15 cellular contexts compared by ENCODE assay signal in the genomic region with DNA sequence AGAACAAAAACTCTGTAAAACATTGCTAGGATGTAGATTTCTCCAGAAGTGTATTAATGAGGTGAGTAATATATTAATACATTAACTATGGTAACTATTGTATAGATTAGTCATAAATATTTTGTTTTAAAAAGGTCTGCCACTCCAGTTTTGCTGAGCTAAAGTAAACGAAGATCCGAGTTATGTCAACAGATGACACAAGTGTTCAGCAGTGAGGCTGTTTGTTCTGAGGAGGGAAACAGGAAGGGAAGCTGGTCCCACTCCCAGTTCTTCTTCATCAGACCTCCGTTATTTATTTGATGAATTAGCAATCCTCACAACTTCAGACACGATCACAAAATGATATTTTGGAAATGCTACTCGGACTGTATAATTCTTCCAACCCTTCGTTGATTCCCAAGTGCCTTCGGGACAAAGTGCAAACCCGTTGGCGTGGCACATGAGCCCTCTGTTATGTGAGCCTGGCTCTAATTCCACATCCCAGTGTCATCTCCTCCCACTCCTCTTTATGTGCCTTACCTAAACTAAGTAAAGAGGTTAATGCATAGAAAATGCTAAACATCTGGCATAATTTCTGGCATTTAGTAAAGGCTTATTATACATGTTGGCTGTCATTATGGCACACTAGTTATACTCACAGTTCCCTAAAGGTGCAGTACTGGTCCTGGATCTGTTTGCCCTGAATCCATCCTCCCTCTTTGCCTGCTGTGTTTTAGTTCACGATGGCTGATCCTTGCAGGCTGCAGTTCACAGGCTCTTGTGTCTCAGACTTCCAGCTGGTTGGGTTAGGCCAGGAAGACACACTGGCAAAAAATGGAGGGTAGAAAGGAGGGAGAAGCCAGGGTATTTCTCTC.
DNase-seq lines count a peak whose midpoint lies in the region; ATAC-seq and TF ChIP-seq lines count a peak whose summit lies in the region.
"Had no signal": no experiment of that assay in that cellular context is flagged by ENCODE, and none has a peak within 500 bp of the region (broad histone marks: within the 10 kb centered on the region; RNA-seq: fewer than 3 reads in every experiment).

No MANE protein-coding gene starts in this region.

- peak overlapping the region; percentile 2 for H2AFZ ChIP-seq in osteoblast (ENCODE audit: low read length)

- peaks cover 0 to 19% (median 11%) of the 10 kb centered on the region in 4 donors for H3K4me1 ChIP-seq in esophagus muscularis mucosa
- peaks cover 41% of the 10 kb centered on the region for H3K4me1 ChIP-seq in osteoblast (ENCODE audit: insufficient read depth, low read length)
- H3K4me1 ChIP-seq: BLaER1, right atrium auricular region had no signal

- TF ChIP-seq POLR2A in esophagus muscularis mucosa (IDR thresholded peaks at IDR 0.05; ENCODE audit: low read depth): no peak

- TF ChIP-seq EP300 in esophagus muscularis mucosa (IDR thresholded peaks at IDR 0.05): no peak

- peak overlapping the region in 1 of 4 donors; percentile 13 for H3K27ac ChIP-seq in esophagus muscularis mucosa (replicated peaks in 1 of 4)
- H3K27ac ChIP-seq in osteoblast (ENCODE audit: low read depth, low read length): no peak overlapping the region
- H3K27ac ChIP-seq: BLaER1, right atrium auricular region, SK-N-MC had no signal

- ATAC-seq in GM21528 (IDR thresholded peaks at IDR 0.05; ENCODE audit: low FRiP score, unreplicated experiment): no peak

- H3K4me2 ChIP-seq in osteoblast (ENCODE audit: insufficient read depth, low read length): no peak overlapping the region
- H3K4me2 ChIP-seq: BLaER1 had no signal

- H3K79me2 ChIP-seq in osteoblast (ENCODE audit: insufficient read depth, low read length): no peaks in the 10 kb centered on the region

- H4K20me1 ChIP-seq in osteoblast (ENCODE audit: insufficient read depth, low read length): no peaks in the 10 kb centered on the region
- H4K20me1 ChIP-seq: BLaER1 had no signal

- 43% methylated on average over 10 of the region's 10 CpGs for WGBS in esophagus muscularis mucosa

- TF ChIP-seq CTCF in esophagus muscularis mucosa (IDR thresholded peaks at IDR 0.05) (no peak), osteoblast (IDR thresholded peaks at IDR 0.05; ENCODE audit: extremely low read depth, low read depth, low read length) (no peak)

- H3K4me3 ChIP-seq in esophagus muscularis mucosa: no peak overlapping the region
- H3K4me3 ChIP-seq in osteoblast (ENCODE audit: insufficient read depth, low read length): no peak overlapping the region
- H3K4me3 ChIP-seq: BLaER1, right atrium auricular region, SK-N-MC had no signal

- H3K36me3 ChIP-seq in esophagus muscularis mucosa (no peaks in the 10 kb centered on the region), osteoblast (ENCODE audit: insufficient read depth, low read length) (no peaks in the 10 kb centered on the region)
- H3K36me3 ChIP-seq: BLaER1, right atrium auricular region had no signal

- DNase-seq in EL: peak; percentile 38
- peak; percentile 31 for DNase-seq in NCI-H69 (lab: John Stamatoyannopoulos, UW)
- peak; percentile 45 for DNase-seq in esophagus muscularis mucosa (ENCODE audit: extremely low spot score)
- DNase-seq in osteoblast (ENCODE audit: insufficient read length, low spot score, missing footprints): no peak
- DNase-seq in NCI-H82 (lab: John Stamatoyannopoulos, UW): no peak
- DNase-seq in islet precursor cell: no peak
- DNase-seq: effector CD4-positive, alpha-beta T cell; kidney; NCI-H187 treated with DMSO at 0.1 percent for 48 hours; stimulated activated CD4-positive, alpha-beta T cell treated with anti-CD3 and anti-CD28 coated beads, Interleukin-4, amount 100 ng/mL, for 1 hour; trophoblast cell had no signal

- H3K27me3 ChIP-seq in esophagus muscularis mucosa (no peaks in the 10 kb centered on the region), osteoblast (ENCODE audit: insufficient read depth, low read length) (no peaks in the 10 kb centered on the region)
- H3K27me3 ChIP-seq: BLaER1, right atrium auricular region had no signal

- no peaks in the 10 kb centered on the region for H3K9me3 ChIP-seq in esophagus muscularis mucosa
- H3K9me3 ChIP-seq in osteoblast (ENCODE audit: low read depth, low read length): no peaks in the 10 kb centered on the region
- H3K9me3 ChIP-seq: BLaER1, right atrium auricular region had no signal

- intact Hi-C loops in esophagus muscularis mucosa (cut with DNase I): no loop called here

Comparison
In these comparisons a context has a peak if more than half of its experiments do, and no peak if none do; other contexts are left out.
1. DNase-seq: peak in EL (single experiment), NCI-H69 (single experiment) and esophagus muscularis mucosa (single experiment); none in osteoblast (single experiment), NCI-H82 (single experiment) and islet precursor cell (single experiment).